In the genomic region with DNA sequence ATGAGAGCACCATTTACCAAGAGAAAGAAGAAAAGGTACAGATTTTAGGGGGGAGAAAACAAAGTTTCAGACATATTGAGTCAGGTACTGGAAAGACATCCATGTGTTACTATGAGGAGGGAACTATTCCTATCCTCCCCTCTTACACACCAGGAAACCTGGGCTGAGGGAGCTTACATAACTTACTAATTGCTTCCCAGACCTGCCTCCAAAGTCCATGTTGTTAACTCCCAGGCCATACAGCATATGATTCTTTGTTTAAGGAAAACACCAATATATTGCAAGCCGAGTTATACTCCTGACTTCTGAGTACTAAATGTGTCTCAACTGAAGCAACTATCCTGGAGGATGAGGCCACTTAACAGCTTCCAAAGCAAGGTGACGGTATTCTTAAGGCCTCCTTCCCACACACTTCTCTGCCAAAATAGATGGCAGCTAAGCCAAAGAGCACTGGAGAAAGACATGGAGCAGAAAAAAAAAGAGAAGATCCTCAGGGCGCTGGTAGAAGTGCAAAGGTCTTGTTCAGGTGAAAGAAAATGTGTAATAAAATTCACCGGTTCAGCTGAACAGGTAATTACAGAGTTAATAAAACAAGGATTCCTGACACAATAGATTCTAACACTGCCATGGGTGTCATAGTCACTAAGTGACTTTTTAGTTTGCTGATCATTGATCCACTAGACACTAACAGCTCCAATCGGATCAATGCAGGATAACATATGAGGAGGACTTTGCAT, we compare ENCODE assay signal across 34 cellular contexts.
"Had no signal": no experiment of that assay in that cellular context is flagged by ENCODE, and none has a peak within 500 bp of the region (broad histone marks: within the 10 kb centered on the region; RNA-seq: fewer than 3 reads in every experiment).

No MANE protein-coding gene starts in this region.

- DNase-seq: activated CD4-positive, alpha-beta T cell treated with anti-CD3 and anti-CD28 coated beads for 48 hours; activated CD4-positive, alpha-beta T cell treated with anti-CD3 and anti-CD28 coated beads, Interleukin-2, amount 50 U/mL, for 48 hours; activated CD8-positive, alpha-beta memory T cell treated with anti-CD3 and anti-CD28 coated beads, Interleukin-2, amount 50 U/mL, for 48 hours; activated gamma-delta T cell treated with Interleukin-2 at 50 U/mL for 16 hours; activated naive CD4-positive, alpha-beta T cell treated with anti-CD3 and anti-CD28 coated beads, Interleukin-2, amount 50 U/mL, for 16 hours; activated T-cell treated with anti-CD3 and anti-CD28 coated beads, Interleukin-2, amount 50 U/mL, for 24 hours; effector CD8-positive, alpha-beta T cell; esophagus squamous epithelium; foreskin melanocyte; heart right ventricle; left ventricle myocardium superior; naive thymus-derived CD8-positive, alpha-beta T cell; ovary; retina; sigmoid colon; stimulated activated CD4-positive, alpha-beta T cell treated with anti-CD3 and anti-CD28 coated beads, Interleukin-1b, Interleukin-23, amount 100 ng/mL, for 48 hours; stimulated activated CD4-positive, alpha-beta T cell treated with anti-CD3 and anti-CD28 coated beads, Interleukin-4, amount 100 ng/mL, for 4 hours; stimulated activated CD8-positive, alpha-beta memory T cell treated with anti-CD3 and anti-CD28 coated beads, Interleukin-4, amount 100 ng/mL, for 48 hours; stimulated activated naive B cell treated with anti-CD40 and anti-IgM and Interleukin-4, amounts not matched to agents 10 μg/mL and 1 μg/mL and 100 μg/mL, for 72 hours; stomach; T-helper 9 cell; thyroid gland; upper lobe of right lung; WERI-Rb-1 had no signal

- H3K27me3 ChIP-seq: breast epithelium, ovary had no signal

- H3K27ac Mint-ChIP-seq: activated T-cell treated with anti-CD3 and anti-CD28 coated beads, Interleukin-2, amount 50 U/mL, for 24 hours; stimulated activated naive B cell treated with anti-CD40 and anti-IgM and Interleukin-4, amounts not matched to agents 10 μg/mL and 1 μg/mL and 100 μg/mL, for 72 hours had no signal

- H3K36me3 ChIP-seq: breast epithelium, esophagus squamous epithelium, heart right ventricle, ovary, prostate gland, sigmoid colon, stomach, thyroid gland, upper lobe of right lung, WERI-Rb-1 had no signal

- H3K4me1 ChIP-seq: breast epithelium, esophagus squamous epithelium, sigmoid colon, stomach, thyroid gland, upper lobe of right lung had no signal

- H3K9me3 ChIP-seq: breast epithelium, esophagus squamous epithelium, heart right ventricle, ovary, prostate gland, sigmoid colon, stomach, thyroid gland, upper lobe of right lung had no signal

- H3K9me3 Mint-ChIP-seq: activated T-cell treated with anti-CD3 and anti-CD28 coated beads, Interleukin-2, amount 50 U/mL, for 24 hours; central memory CD8-positive, alpha-beta T cell; naive thymus-derived CD8-positive, alpha-beta T cell; stimulated activated naive B cell treated with anti-CD40 and anti-IgM and Interleukin-4, amounts not matched to agents 10 μg/mL and 1 μg/mL and 100 μg/mL, for 72 hours had no signal

- H3K27ac ChIP-seq: breast epithelium, epithelial cell of prostate, esophagus squamous epithelium, heart right ventricle, ovary, prostate gland, sigmoid colon, stomach, thyroid gland, upper lobe of right lung, WERI-Rb-1 had no signal

- H3K4me2 ChIP-seq: smooth muscle cell had no signal

- H3K4me3 Mint-ChIP-seq: activated T-cell treated with anti-CD3 and anti-CD28 coated beads, Interleukin-2, amount 50 U/mL, for 24 hours; central memory CD8-positive, alpha-beta T cell; naive thymus-derived CD8-positive, alpha-beta T cell; stimulated activated naive B cell treated with anti-CD40 and anti-IgM and Interleukin-4, amounts not matched to agents 10 μg/mL and 1 μg/mL and 100 μg/mL, for 72 hours had no signal

- FAIRE-seq: colon, endometrium, islet of Langerhans, TTC549 had no signal

- H3K27me3 Mint-ChIP-seq: activated T-cell treated with anti-CD3 and anti-CD28 coated beads, Interleukin-2, amount 50 U/mL, for 24 hours; central memory CD8-positive, alpha-beta T cell; naive thymus-derived CD8-positive, alpha-beta T cell had no signal

- H3K4me1 Mint-ChIP-seq: stimulated activated naive B cell treated with anti-CD40 and anti-IgM and Interleukin-4, amounts not matched to agents 10 μg/mL and 1 μg/mL and 100 μg/mL, for 72 hours had no signal

- ATAC-seq: activated CD4-positive, CD25-positive, alpha-beta regulatory T cell treated with anti-CD3 and anti-CD28 coated beads, Interleukin-2, amount 50 U/mL, for 24 hours; heart right ventricle; left ventricle myocardium superior; naive thymus-derived CD8-positive, alpha-beta T cell; stimulated activated naive B cell treated with anti-CD40 and anti-IgM and Interleukin-4, amounts not matched to agents 10 μg/mL and 1 μg/mL and 100 μg/mL, for 72 hours; upper lobe of right lung had no signal

- H3K4me3 ChIP-seq: breast epithelium, esophagus squamous epithelium, heart right ventricle, ovary, prostate gland, sigmoid colon, smooth muscle cell, stomach, thyroid gland, upper lobe of right lung had no signal
